Comparison of ENCODE assay signal across 16 cellular contexts in genomic region chr10:132158810-132159209, GRCh38. TPM values are rescaled to one million over a fixed set of nuclear protein-coding genes. Genes with fewer than 3 reads are reported as not detected.
DNase-seq lines count a peak whose midpoint lies in the region; ATAC-seq and TF ChIP-seq lines count a peak whose summit lies in the region.
"Had no signal": no experiment of that assay in that cellular context is flagged by ENCODE, and none has a peak within 500 bp of the region (broad histone marks: within the 10 kb centered on the region; RNA-seq: fewer than 3 reads in every experiment).

No MANE protein-coding gene starts in this region.

- no peak overlapping the region for H4K91ac ChIP-seq in mesenchymal stem cell (ENCODE audit: low read length)

- peak overlapping the region; percentile 49 for H3K27ac ChIP-seq in DOHH2 (ENCODE audit: low read depth, low read length)
- H3K27ac ChIP-seq in mesenchymal stem cell (ENCODE audit: low read length, poor library complexity, severe bottlenecking) = no peak overlapping the region
- H3K27ac ChIP-seq: C4-2B, heart right ventricle, VCaP had no signal

- H2BK120ac ChIP-seq in mesenchymal stem cell (ENCODE audit: low read depth, low read length) = no peak overlapping the region

- no peak overlapping the region for H2BK5ac ChIP-seq in mesenchymal stem cell (ENCODE audit: low read depth, low read length, poor library complexity, severe bottlenecking)

- CTCF ChIA-PET in activated CD4-positive, alpha-beta memory T cell treated with anti-CD3 and anti-CD28 coated beads for 36 hours (lab: Charles Lee) = no interaction called here
- CTCF ChIA-PET in WTC11 (lab: Charles Lee) = no interaction called here

- peaks cover 31% of the 10 kb centered on the region for H3K4me1 Mint-ChIP-seq in activated CD4-positive, alpha-beta memory T cell treated with anti-CD3 and anti-CD28 coated beads for 36 hours (ENCODE audit: low read depth)
- H3K4me1 Mint-ChIP-seq in effector memory CD8-positive, alpha-beta T cell (ENCODE audit: low read depth in 2 of 2) = peaks cover 19 to 24% of the 10 kb centered on the region in 2 donors
- peaks cover 21% of the 10 kb centered on the region for H3K4me1 Mint-ChIP-seq in WTC11

- peaks cover 5% of the 10 kb centered on the region; the same call in 1 of the 2 replicates for H3K9me3 ChIP-seq in DOHH2 (ENCODE audit: control insufficient read depth, insufficient read depth, low read length)
- no peaks in the 10 kb centered on the region for H3K9me3 ChIP-seq in mesenchymal stem cell (ENCODE audit: control insufficient read depth, low read length)
- H3K9me3 ChIP-seq: heart right ventricle had no signal

- H3K23ac ChIP-seq in mesenchymal stem cell (ENCODE audit: low read length in 2 of 2) = no peak overlapping the region

- H2BK12ac ChIP-seq in mesenchymal stem cell (ENCODE audit: low read length in 2 of 2) = no peak overlapping the region

- no peak for TF ChIP-seq CTCF in DOHH2 (IDR thresholded peaks at IDR 0.05; ENCODE audit: low read depth, low read length, poor library complexity, severe bottlenecking)
- no peak for TF ChIP-seq CTCF in omental fat pad (IDR thresholded peaks at IDR 0.05)
- no peak for TF ChIP-seq CTCF in WTC11 (IDR thresholded peaks at IDR 0.05)

- no peaks in the 10 kb centered on the region for H3K9me2 ChIP-seq in DOHH2 (replicated peaks; ENCODE audit: control insufficient read depth, low read length)

- H3K79me1 ChIP-seq in mesenchymal stem cell (replicated peaks; ENCODE audit: low read length, poor library complexity, severe bottlenecking) = no peaks in the 10 kb centered on the region

- H3K79me2 ChIP-seq in DOHH2 (ENCODE audit: control insufficient read depth, low read length) = no peaks in the 10 kb centered on the region

- peak overlapping the region; percentile 81 for H3K27ac Mint-ChIP-seq in activated CD4-positive, alpha-beta memory T cell treated with anti-CD3 and anti-CD28 coated beads for 36 hours
- H3K27ac Mint-ChIP-seq in effector memory CD8-positive, alpha-beta T cell = peak overlapping the region; percentile 96 to 97
- no peak overlapping the region for H3K27ac Mint-ChIP-seq in WTC11

- H3K4me1 ChIP-seq in DOHH2 (ENCODE audit: control insufficient read depth, low read length) (peaks cover 34% of the 10 kb centered on the region), mesenchymal stem cell (ENCODE audit: control insufficient read depth, insufficient read depth, low read depth, low read length) (peaks cover 4% of the 10 kb centered on the region)

- H3K36me3 ChIP-seq in DOHH2 (ENCODE audit: control insufficient read depth, low read length) = no peaks in the 10 kb centered on the region
- no peaks in the 10 kb centered on the region for H3K36me3 ChIP-seq in mesenchymal stem cell (ENCODE audit: control insufficient read depth in 1 of 2, insufficient read depth in 2 of 2, low read depth in 1 of 2, low read length in 2 of 2)
- H3K36me3 ChIP-seq: heart right ventricle had no signal

- H3K27me3 ChIP-seq in DOHH2 (ENCODE audit: control insufficient read depth, low read length) (no peaks in the 10 kb centered on the region), mesenchymal stem cell (ENCODE audit: control insufficient read depth in 1 of 2, insufficient read depth in 1 of 2, low read length in 2 of 2) (peaks cover 13 to 20% of the 10 kb centered on the region in 2 experiments)
- H3K27me3 ChIP-seq: heart right ventricle had no signal

- no peak overlapping the region for H2BK15ac ChIP-seq in mesenchymal stem cell (ENCODE audit: low read depth, poor library complexity, severe bottlenecking)

- intact Hi-C loops in activated CD4-positive, alpha-beta memory T cell treated with anti-CD3 and anti-CD28 coated beads for 36 hours (cut with micrococcal nuclease) = loop anchor here (5.0 to 10.0 kb wide), 2 partner anchors 174 to 257 kb away; partner anchors contain the start of genes BNIP3 and PPP2R2D

- H4K20me1 ChIP-seq in DOHH2 (ENCODE audit: control insufficient read depth, insufficient read depth, low read depth, low read length) = no peaks in the 10 kb centered on the region

- no peak overlapping the region for H3K4ac ChIP-seq in mesenchymal stem cell (ENCODE audit: low read depth in 1 of 2, low read length in 2 of 2)

- H3K4me3 ChIP-seq in DOHH2 (ENCODE audit: low read length) (no peak overlapping the region; the same call in 1 of the 2 replicates), mesenchymal stem cell (ENCODE audit: insufficient read depth in 1 of 2, low read depth in 1 of 2, low read length in 2 of 2) (no peak overlapping the region)
- H3K4me3 ChIP-seq: heart right ventricle, smooth muscle cell had no signal

- H3K36me3 Mint-ChIP-seq in activated CD4-positive, alpha-beta memory T cell treated with anti-CD3 and anti-CD28 coated beads for 36 hours = no peaks in the 10 kb centered on the region
- H3K36me3 Mint-ChIP-seq in effector memory CD8-positive, alpha-beta T cell (ENCODE audit: insufficient read depth) = peaks cover 14% of the 10 kb centered on the region
- H3K36me3 Mint-ChIP-seq in WTC11 = no peaks in the 10 kb centered on the region

- no peak overlapping the region for H4K8ac ChIP-seq in mesenchymal stem cell (ENCODE audit: low read length)

- H3K4me3 Mint-ChIP-seq in activated CD4-positive, alpha-beta memory T cell treated with anti-CD3 and anti-CD28 coated beads for 36 hours = peak overlapping the region; percentile 29
- H3K4me3 Mint-ChIP-seq in effector memory CD8-positive, alpha-beta T cell = peak overlapping the region; percentile 27 to 29
- no peak overlapping the region for H3K4me3 Mint-ChIP-seq in WTC11

- peaks cover 5% of the 10 kb centered on the region; the same call in 1 of the 2 replicates for H3F3A ChIP-seq in DOHH2 (ENCODE audit: control insufficient read depth, insufficient read depth)

- no peak overlapping the region for H2AFZ ChIP-seq in mesenchymal stem cell (ENCODE audit: low read depth, low read length)

- peak; percentile 40 for ATAC-seq in effector memory CD8-positive, alpha-beta T cell (replicated peaks)
- no peak for ATAC-seq in omental fat pad (ENCODE audit: low FRiP score)
- no peak for ATAC-seq in WTC11
- ATAC-seq: heart right ventricle had no signal

- no peak overlapping the region for H3K9ac ChIP-seq in mesenchymal stem cell (ENCODE audit: low read length)

- H2AK5ac ChIP-seq in mesenchymal stem cell (ENCODE audit: low read length, severe bottlenecking) = no peak overlapping the region

- H3K4me2 ChIP-seq in DOHH2 (ENCODE audit: low read length) (peak overlapping the region; percentile 31; the same call in 1 of the 2 replicates), mesenchymal stem cell (ENCODE audit: low read length, poor library complexity, severe bottlenecking) (no peak overlapping the region)
- H3K4me2 ChIP-seq: smooth muscle cell had no signal

- no peaks in the 10 kb centered on the region for H3K27me3 Mint-ChIP-seq in activated CD4-positive, alpha-beta memory T cell treated with anti-CD3 and anti-CD28 coated beads for 36 hours
- H3K27me3 Mint-ChIP-seq in effector memory CD8-positive, alpha-beta T cell = no peaks in the 10 kb centered on the region
- no peaks in the 10 kb centered on the region for H3K27me3 Mint-ChIP-seq in WTC11 (ENCODE audit: low read depth)

- 98% methylated on average over 5 of the region's 7 CpGs for WGBS in mesenchymal stem cell

- no peak overlapping the region for H3K18ac ChIP-seq in mesenchymal stem cell (ENCODE audit: low read depth in 1 of 2, low read length in 2 of 2)

- no peaks in the 10 kb centered on the region for H3K9me3 Mint-ChIP-seq in activated CD4-positive, alpha-beta memory T cell treated with anti-CD3 and anti-CD28 coated beads for 36 hours
- H3K9me3 Mint-ChIP-seq in effector memory CD8-positive, alpha-beta T cell = peaks cover 0 to 6% of the 10 kb centered on the region in 2 donors
- no peaks in the 10 kb centered on the region for H3K9me3 Mint-ChIP-seq in WTC11

- DNase-seq in NCI-H748 (lab: John Stamatoyannopoulos, UW; ENCODE audit: unreplicated experiment) (peak; percentile 4), NCI-H748 treated with DMSO at 0.1 percent for 48 hours (lab: John Stamatoyannopoulos, UW) (no peak), mesenchymal stem cell (no peak), omental fat pad (ENCODE audit: low spot score) (no peak), WTC11 (ENCODE audit: low spot score) (no peak)
- peak; percentile 58 for DNase-seq in activated CD4-positive, alpha-beta memory T cell treated with anti-CD3 and anti-CD28 coated beads for 36 hours
- peak in 2 of 3 experiments; percentile 13 to 27 for DNase-seq in effector memory CD8-positive, alpha-beta T cell
- DNase-seq: EL, heart right ventricle, kidney glomerular epithelial cell, MV-4-11, NCI-H226 had no signal

- POLR2A ChIA-PET in activated CD4-positive, alpha-beta memory T cell treated with anti-CD3 and anti-CD28 coated beads for 36 hours (lab: Charles Lee) = no interaction called here
- POLR2A ChIA-PET in WTC11 (lab: Charles Lee) = no interaction called here

- no peak overlapping the region for H3K14ac ChIP-seq in mesenchymal stem cell (ENCODE audit: low read length in 2 of 2)

TF ChIP-seq in WTC11, 78 proteins besides CTCF, POLR2A, EP300 and RAD21 (continues in another document):
- no peak for TF ChIP-seq TEAD1 (CRISPR knock-in tag; IDR thresholded peaks at IDR 0.05)
- no peak for TF ChIP-seq ERG (CRISPR knock-in tag; IDR thresholded peaks at IDR 0.05)

RNA-seq across cellular contexts. Expression of gene DPYSL4, which starts 27.9 kb away (rescaled TPM):
- total RNA-seq in activated CD4-positive, alpha-beta memory T cell treated with anti-CD3 and anti-CD28 coated beads for 36 hours = 1 to 10 TPM; 7.0 to 7.2 TPM
- polyA plus RNA-seq in mesenchymal stem cell (2013, experiment 1 of 2) = 3.9 TPM
- 3.5 TPM for polyA plus RNA-seq in mesenchymal stem cell (2013, experiment 2 of 2)
- total RNA-seq in omental fat pad = 1 to 10 TPM in 1 of 4 donors, under 1 TPM in 3; 0.69 to 3.0 (median 0.81) TPM
- 16.8 to 18.1 TPM (median 17.0 TPM) in 3 replicates for total RNA-seq in WTC11 (2021)

Comparison
In these comparisons a context has a peak if more than half of its experiments do, and no peak if none do; other contexts are left out.
1. DNase-seq: peak in NCI-H748 (single experiment), activated CD4-positive, alpha-beta memory T cell treated with anti-CD3 and anti-CD28 coated beads for 36 hours (single experiment) and effector memory CD8-positive, alpha-beta T cell (2 of 3); none in NCI-H748 treated with DMSO at 0.1 percent for 48 hours (single experiment), mesenchymal stem cell (single experiment), omental fat pad (single experiment) and WTC11 (single experiment).